Comparison of ENCODE assay signal across 27 cellular contexts in genomic region chr6:43186019-43186418, GRCh38. TPM values are rescaled to one million over a fixed set of nuclear protein-coding genes. Genes with fewer than 3 reads are reported as not detected.
DNase-seq lines count a peak whose midpoint lies in the region; ATAC-seq and TF ChIP-seq lines count a peak whose summit lies in the region.
"Had no signal": no experiment of that assay in that cellular context is flagged by ENCODE, and none has a peak within 500 bp of the region (broad histone marks: within the 10 kb centered on the region; RNA-seq: fewer than 3 reads in every experiment).

No MANE protein-coding gene starts in this region.

- H3K36me3 Mint-ChIP-seq in activated naive CD4-positive, alpha-beta T cell treated with anti-CD3 and anti-CD28 coated beads, Interleukin-2, amount 50 U/mL, for 24 hours: peaks cover 4% of the 10 kb centered on the region
- peaks cover 43% of the 10 kb centered on the region for H3K36me3 Mint-ChIP-seq in T-cell

- no peaks in the 10 kb centered on the region for H3K9me3 ChIP-seq in thymus (ENCODE audit: control insufficient read depth)
- H3K9me3 ChIP-seq: BE2C, esophagus muscularis mucosa, heart left ventricle, MG63, tibial nerve had no signal

- H3K27ac ChIP-seq in foreskin keratinocyte (peak overlapping the region; percentile 41), thymus (ENCODE audit: low read depth) (peak overlapping the region; percentile 90)
- H3K27ac ChIP-seq: esophagus muscularis mucosa, heart left ventricle, HL-60, tibial nerve had no signal

- H3K4me3 ChIP-seq in thymus (ENCODE audit: low read length): no peak overlapping the region
- H3K4me3 ChIP-seq: esophagus muscularis mucosa, heart left ventricle, MG63, tibial nerve had no signal

- ATAC-seq in T-cell (replicated peaks in 1 of 4): no peak
- no peak for ATAC-seq in foreskin keratinocyte
- no peak for ATAC-seq in HG03378 (IDR thresholded peaks at IDR 0.05; ENCODE audit: unreplicated experiment)
- ATAC-seq: heart left ventricle, Right ventricle myocardium inferior, sciatic nerve had no signal

- no peak for DNase-seq in activated naive CD4-positive, alpha-beta T cell treated with anti-CD3 and anti-CD28 coated beads, Interleukin-2, amount 50 U/mL, for 16 hours
- DNase-seq in T-cell (no peak), foreskin keratinocyte (no peak), RKO (ENCODE audit: low spot score) (no peak), SHP77 (lab: John Stamatoyannopoulos, UW) (no peak)
- DNase-seq: activated CD8-positive, alpha-beta memory T cell treated with anti-CD3 and anti-CD28 coated beads, Interleukin-2, amount 50 U/mL, for 4 hours; BE2C; endodermal cell; foreskin melanocyte; KBM-7; MG63; naive B cell; NCI-H2029 treated with DMSO at 0.1 percent for 48 hours; NCI-H524 treated with DMSO at 0.1 percent for 48 hours; stimulated activated CD4-positive, alpha-beta T cell treated with anti-CD3 and anti-CD28 coated beads, Interleukin-4, amount 100 ng/mL, for 24 hours had no signal

- H3K4me1 Mint-ChIP-seq in activated naive CD4-positive, alpha-beta T cell treated with anti-CD3 and anti-CD28 coated beads, Interleukin-2, amount 50 U/mL, for 24 hours: peaks cover 76% of the 10 kb centered on the region
- peaks cover 65 to 67% (median 65%) of the 10 kb centered on the region in 3 donors for H3K4me1 Mint-ChIP-seq in T-cell

- peaks cover 34% of the 10 kb centered on the region for H3K36me3 ChIP-seq in thymus (ENCODE audit: control insufficient read depth, insufficient read depth)
- H3K36me3 ChIP-seq: BE2C, MG63 had no signal

- peaks cover 5% of the 10 kb centered on the region for H3K4me1 ChIP-seq in foreskin keratinocyte
- peaks cover 30% of the 10 kb centered on the region for H3K4me1 ChIP-seq in thymus (ENCODE audit: control insufficient read depth, insufficient read depth, low read length)
- H3K4me1 ChIP-seq: BE2C had no signal

- H3K9me3 Mint-ChIP-seq in activated naive CD4-positive, alpha-beta T cell treated with anti-CD3 and anti-CD28 coated beads, Interleukin-2, amount 50 U/mL, for 24 hours: no peaks in the 10 kb centered on the region
- H3K9me3 Mint-ChIP-seq in T-cell: no peaks in the 10 kb centered on the region
- H3K9me3 Mint-ChIP-seq: central memory CD8-positive, alpha-beta T cell; dendritic cell treated with granulocyte-macrophage colony-stimulating factor and Interleukin-4, amounts not matched to agents 40 ng/mL and 50 ng/mL, for 4 days; endodermal cell had no signal

- 99% methylated on average over 14 of the region's 14 CpGs for WGBS in thymus

- H3K27me3 Mint-ChIP-seq in activated naive CD4-positive, alpha-beta T cell treated with anti-CD3 and anti-CD28 coated beads, Interleukin-2, amount 50 U/mL, for 24 hours: no peaks in the 10 kb centered on the region
- no peaks in the 10 kb centered on the region for H3K27me3 Mint-ChIP-seq in T-cell
- H3K27me3 Mint-ChIP-seq: central memory CD8-positive, alpha-beta T cell; dendritic cell treated with granulocyte-macrophage colony-stimulating factor and Interleukin-4, amounts not matched to agents 40 ng/mL and 50 ng/mL, for 4 days; naive B cell; progenitor cell of endocrine pancreas had no signal

- H3K27me3 ChIP-seq in foreskin keratinocyte: no peaks in the 10 kb centered on the region
- H3K27me3 ChIP-seq in thymus (ENCODE audit: control insufficient read depth, insufficient read depth): no peaks in the 10 kb centered on the region
- H3K27me3 ChIP-seq: BE2C, esophagus muscularis mucosa, heart left ventricle, MG63, tibial nerve had no signal

- POLR2A ChIA-PET in T-cell (lab: Charles Lee): no interaction called here

- CTCF ChIA-PET in T-cell (lab: Charles Lee): no interaction called here

- no peak for TF ChIP-seq CTCF in foreskin keratinocyte (conservative IDR thresholded peaks at IDR 0.05)

- H3K27ac Mint-ChIP-seq in activated naive CD4-positive, alpha-beta T cell treated with anti-CD3 and anti-CD28 coated beads, Interleukin-2, amount 50 U/mL, for 24 hours: peak overlapping the region; percentile 52
- peak overlapping the region; percentile 65 to 86 for H3K27ac Mint-ChIP-seq in T-cell
- H3K27ac Mint-ChIP-seq: dendritic cell treated with granulocyte-macrophage colony-stimulating factor and Interleukin-4, amounts not matched to agents 40 ng/mL and 50 ng/mL, for 4 days; endodermal cell; progenitor cell of endocrine pancreas had no signal

- no peak overlapping the region for H3K4me3 Mint-ChIP-seq in activated naive CD4-positive, alpha-beta T cell treated with anti-CD3 and anti-CD28 coated beads, Interleukin-2, amount 50 U/mL, for 24 hours
- H3K4me3 Mint-ChIP-seq in T-cell: peak overlapping the region in 1 of 3 donors; percentile 88
- H3K4me3 Mint-ChIP-seq: central memory CD8-positive, alpha-beta T cell; dendritic cell treated with granulocyte-macrophage colony-stimulating factor and Interleukin-4, amounts not matched to agents 40 ng/mL and 50 ng/mL, for 4 days; endodermal cell had no signal

RNA-seq across cellular contexts. Expression of gene CUL9, which starts 4.0 kb away (rescaled TPM):
- 100 to 1,000 TPM in 1 of 5 donors, 10 to 100 TPM in 4; 92.5 to 107 (median 96.5) TPM for total RNA-seq in T-cell
- total RNA-seq in foreskin keratinocyte: 39.4 and 46.7 TPM in 2 replicates
- 32.3 and 33.7 TPM in 2 replicates for polyA plus RNA-seq in foreskin keratinocyte
- 119 TPM for polyA plus RNA-seq in thymus

RNA-seq across cellular contexts. Expression of gene SRF, which starts 14.9 kb away (rescaled TPM):
- 10 to 100 TPM; 19.6 to 34.1 (median 33.7) TPM for total RNA-seq in T-cell
- 29.1 and 30.0 TPM in 2 replicates for total RNA-seq in foreskin keratinocyte
- 24.4 and 27.4 TPM in 2 replicates for polyA plus RNA-seq in foreskin keratinocyte
- 25.5 TPM for polyA plus RNA-seq in thymus

RNA-seq across cellular contexts. Expression of gene DNPH1, which starts 43.3 kb away (rescaled TPM):
- total RNA-seq in T-cell (10 to 100 TPM; 28.5 to 76.1 (median 57.5) TPM), foreskin keratinocyte (82.3 and 89.4 TPM in 2 replicates)
- polyA plus RNA-seq in foreskin keratinocyte (147 and 170 TPM in 2 replicates), thymus (46.7 TPM)

RNA-seq across cellular contexts. Expression of gene TTBK1, which starts 57.3 kb away (rescaled TPM):
- total RNA-seq in T-cell (under 1 TPM in 2 of 5 donors, not detected in 3; 0.03 to 0.07 TPM), foreskin keratinocyte (0.03 and 0.04 TPM in 2 replicates)
- polyA plus RNA-seq in foreskin keratinocyte (0.02 and 0.06 TPM in 2 replicates), thymus (0.09 TPM)
- total RNA-seq: tibial nerve had no signal
